Comparison of ENCODE assay signal across 8 cellular contexts in the genomic region with DNA sequence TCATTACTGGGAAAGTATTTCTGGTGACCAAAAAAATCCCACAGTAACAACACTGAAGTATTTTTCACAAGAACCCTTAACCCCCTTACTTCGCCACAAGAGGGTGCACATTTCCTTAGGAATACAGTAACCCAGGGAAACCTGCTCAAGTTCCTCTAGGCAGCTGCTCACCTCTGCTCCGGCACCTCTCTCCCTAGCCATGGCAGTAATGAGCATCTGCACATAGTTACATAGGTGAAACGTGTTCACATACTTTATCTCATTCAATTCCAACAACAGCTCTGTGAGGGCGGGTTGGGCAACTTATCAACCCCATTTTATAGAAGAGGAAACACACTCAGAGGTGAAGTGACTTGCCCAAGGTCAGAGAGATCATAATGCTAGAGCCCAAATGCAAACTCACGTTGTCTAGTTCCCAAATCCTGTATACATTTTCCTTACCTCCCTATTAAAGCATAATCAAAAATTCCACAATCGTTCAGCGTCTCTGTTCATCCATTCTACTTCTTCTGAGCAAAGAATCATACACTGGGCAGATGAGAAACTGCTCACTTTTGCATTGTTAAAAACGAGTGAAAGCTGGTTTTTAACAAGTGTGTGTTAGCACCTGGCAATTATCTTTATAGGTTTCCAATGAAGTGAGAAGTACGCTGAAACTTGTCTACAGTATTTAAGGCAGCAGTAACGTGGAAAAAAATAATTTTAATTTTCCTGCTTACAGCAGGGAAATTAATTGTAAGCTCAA.
DNase-seq lines count a peak whose midpoint lies in the region; ATAC-seq and TF ChIP-seq lines count a peak whose summit lies in the region.

No MANE protein-coding gene starts in this region.

- no peak overlapping the region for H3K27ac Mint-ChIP-seq in stimulated activated naive CD8-positive, alpha-beta T cell treated with anti-CD3 and anti-CD28 coated beads, Interleukin-15, amount 100 ng/mL, for 72 hours
- peak overlapping the region; percentile 3 for H3K27ac Mint-ChIP-seq in progenitor cell of endocrine pancreas
- H3K27ac Mint-ChIP-seq in CD4-positive, alpha-beta memory T cell, result no peak overlapping the region

- H3K27me3 ChIP-seq in foreskin keratinocyte, result no peaks in the 10 kb centered on the region
- H3K27me3 ChIP-seq in CD4-positive, alpha-beta memory T cell (ENCODE audit: insufficient read depth, low read length), result no peaks in the 10 kb centered on the region

- no peaks in the 10 kb centered on the region for H3K9me3 Mint-ChIP-seq in stimulated activated naive CD8-positive, alpha-beta T cell treated with anti-CD3 and anti-CD28 coated beads, Interleukin-15, amount 100 ng/mL, for 72 hours
- no peaks in the 10 kb centered on the region for H3K9me3 Mint-ChIP-seq in progenitor cell of endocrine pancreas (ENCODE audit: low read depth)
- H3K9me3 Mint-ChIP-seq in CD4-positive, alpha-beta memory T cell, result no peaks in the 10 kb centered on the region

- H3K4me1 Mint-ChIP-seq in stimulated activated naive CD8-positive, alpha-beta T cell treated with anti-CD3 and anti-CD28 coated beads, Interleukin-15, amount 100 ng/mL, for 72 hours, result no peaks in the 10 kb centered on the region
- peaks cover 23% of the 10 kb centered on the region for H3K4me1 Mint-ChIP-seq in progenitor cell of endocrine pancreas (ENCODE audit: low read depth)
- H3K4me1 Mint-ChIP-seq in CD4-positive, alpha-beta memory T cell, result no peaks in the 10 kb centered on the region

- DNase-seq in stimulated activated naive CD8-positive, alpha-beta T cell treated with anti-CD3 and anti-CD28 coated beads, Interleukin-15, Interleukin-2, amounts not matched to agents 100 U/mL and 50 U/mL, for 24 hours, result peak; percentile 10
- DNase-seq in stimulated activated naive CD8-positive, alpha-beta T cell treated with anti-CD3 and anti-CD28 coated beads, Interleukin-15, amount 100 ng/mL, for 72 hours, result no peak
- DNase-seq in NCI-H1105 (lab: John Stamatoyannopoulos, UW), result peak; percentile 77
- peak; percentile 34 for DNase-seq in SKM-1 treated with dmso at 0.1 percent for 144 hours (lab: John Stamatoyannopoulos, UW; ENCODE audit: unreplicated experiment)
- DNase-seq in foreskin keratinocyte, result peak; percentile 73 to 88
- peak; percentile 32 for DNase-seq in progenitor cell of endocrine pancreas (ENCODE audit: low spot score, unreplicated experiment)
- DNase-seq in CD4-positive, alpha-beta memory T cell, result no peak

- intact Hi-C loops in CD4-positive, alpha-beta memory T cell (cut with micrococcal nuclease), result no loop called here

- H3K27me3 Mint-ChIP-seq in stimulated activated naive CD8-positive, alpha-beta T cell treated with anti-CD3 and anti-CD28 coated beads, Interleukin-15, amount 100 ng/mL, for 72 hours, result peaks cover under 1% of the 10 kb centered on the region
- no peaks in the 10 kb centered on the region for H3K27me3 Mint-ChIP-seq in progenitor cell of endocrine pancreas
- H3K27me3 Mint-ChIP-seq in CD4-positive, alpha-beta memory T cell, result peaks cover 10 to 19% of the 10 kb centered on the region in 2 donors

- H3K4me3 ChIP-seq in CD4-positive, alpha-beta memory T cell (ENCODE audit: low read length in 2 of 2), result no peak overlapping the region

- H3K4me1 ChIP-seq in foreskin keratinocyte, result peaks cover 71% of the 10 kb centered on the region
- H3K4me1 ChIP-seq in CD4-positive, alpha-beta memory T cell (ENCODE audit: insufficient read depth, low read length), result no peaks in the 10 kb centered on the region

- peak overlapping the region; percentile 72 for H3K27ac ChIP-seq in foreskin keratinocyte
- no peak overlapping the region for H3K27ac ChIP-seq in CD4-positive, alpha-beta memory T cell (ENCODE audit: low read depth, low read length)

- TF ChIP-seq CTCF in foreskin keratinocyte (conservative IDR thresholded peaks at IDR 0.05) (peak; percentile 91), progenitor cell of endocrine pancreas (IDR thresholded peaks at IDR 0.05; ENCODE audit: unreplicated experiment) (peak; percentile 72)

- TF ChIP-seq POLR2A in GM18505 (IDR thresholded peaks at IDR 0.05; ENCODE audit: borderline replicate concordance, extremely low read depth, insufficient read depth, insufficient read length), result no peak

- H3K9me3 ChIP-seq in CD4-positive, alpha-beta memory T cell (ENCODE audit: control insufficient read depth in 1 of 2, low read length in 2 of 2), result no peaks in the 10 kb centered on the region

- ATAC-seq in stimulated activated naive CD8-positive, alpha-beta T cell treated with anti-CD3 and anti-CD28 coated beads, Interleukin-15, Interleukin-2, amounts not matched to agents 100 U/mL and 50 U/mL, for 24 hours, result peak; percentile 46
- ATAC-seq in stimulated activated naive CD8-positive, alpha-beta T cell treated with anti-CD3 and anti-CD28 coated beads, Interleukin-15, amount 100 ng/mL, for 72 hours, result no peak
- ATAC-seq in foreskin keratinocyte (peak; percentile 75), GM18505 (IDR thresholded peaks at IDR 0.05; ENCODE audit: unreplicated experiment) (no peak)

- POLR2A ChIA-PET in CD4-positive, alpha-beta memory T cell (lab: Charles Lee; ENCODE audit: partially characterized antibody), result no interaction called here

- CTCF ChIA-PET in CD4-positive, alpha-beta memory T cell (lab: Charles Lee; ENCODE audit: partially characterized antibody), result interaction anchor here (1.7 kb wide), 1 partner anchor 10 kb away, joined by 5 read pairs; no protein-coding TSS in a partner anchor

- no peak overlapping the region for H3K4me3 Mint-ChIP-seq in stimulated activated naive CD8-positive, alpha-beta T cell treated with anti-CD3 and anti-CD28 coated beads, Interleukin-15, amount 100 ng/mL, for 72 hours
- H3K4me3 Mint-ChIP-seq in progenitor cell of endocrine pancreas (ENCODE audit: low read depth), result no peak overlapping the region
- no peak overlapping the region for H3K4me3 Mint-ChIP-seq in CD4-positive, alpha-beta memory T cell

- H3K36me3 Mint-ChIP-seq in progenitor cell of endocrine pancreas (ENCODE audit: insufficient read depth), result peaks cover 4% of the 10 kb centered on the region
- no peaks in the 10 kb centered on the region for H3K36me3 Mint-ChIP-seq in CD4-positive, alpha-beta memory T cell

- no peaks in the 10 kb centered on the region for H3K36me3 ChIP-seq in CD4-positive, alpha-beta memory T cell (ENCODE audit: insufficient read depth, low read length)

Comparison
In these comparisons a context has a peak if more than half of its experiments do, and no peak if none do; other contexts are left out.
1. ATAC-seq: peak in stimulated activated naive CD8-positive, alpha-beta T cell treated with anti-CD3 and anti-CD28 coated beads, Interleukin-15, Interleukin-2, amounts not matched to agents 100 U/mL and 50 U/mL, for 24 hours (single experiment) and foreskin keratinocyte (single experiment); none in stimulated activated naive CD8-positive, alpha-beta T cell treated with anti-CD3 and anti-CD28 coated beads, Interleukin-15, amount 100 ng/mL, for 72 hours (single experiment) and GM18505 (single experiment).
2. DNase-seq: peak in stimulated activated naive CD8-positive, alpha-beta T cell treated with anti-CD3 and anti-CD28 coated beads, Interleukin-15, Interleukin-2, amounts not matched to agents 100 U/mL and 50 U/mL, for 24 hours (single experiment), NCI-H1105 (single experiment), SKM-1 treated with dmso at 0.1 percent for 144 hours (single experiment), foreskin keratinocyte (2 of 2) and progenitor cell of endocrine pancreas (single experiment); none in stimulated activated naive CD8-positive, alpha-beta T cell treated with anti-CD3 and anti-CD28 coated beads, Interleukin-15, amount 100 ng/mL, for 72 hours (0 of 2) and CD4-positive, alpha-beta memory T cell (0 of 5).